ENCODE assay signal across 1 cellular context in the genomic region with DNA sequence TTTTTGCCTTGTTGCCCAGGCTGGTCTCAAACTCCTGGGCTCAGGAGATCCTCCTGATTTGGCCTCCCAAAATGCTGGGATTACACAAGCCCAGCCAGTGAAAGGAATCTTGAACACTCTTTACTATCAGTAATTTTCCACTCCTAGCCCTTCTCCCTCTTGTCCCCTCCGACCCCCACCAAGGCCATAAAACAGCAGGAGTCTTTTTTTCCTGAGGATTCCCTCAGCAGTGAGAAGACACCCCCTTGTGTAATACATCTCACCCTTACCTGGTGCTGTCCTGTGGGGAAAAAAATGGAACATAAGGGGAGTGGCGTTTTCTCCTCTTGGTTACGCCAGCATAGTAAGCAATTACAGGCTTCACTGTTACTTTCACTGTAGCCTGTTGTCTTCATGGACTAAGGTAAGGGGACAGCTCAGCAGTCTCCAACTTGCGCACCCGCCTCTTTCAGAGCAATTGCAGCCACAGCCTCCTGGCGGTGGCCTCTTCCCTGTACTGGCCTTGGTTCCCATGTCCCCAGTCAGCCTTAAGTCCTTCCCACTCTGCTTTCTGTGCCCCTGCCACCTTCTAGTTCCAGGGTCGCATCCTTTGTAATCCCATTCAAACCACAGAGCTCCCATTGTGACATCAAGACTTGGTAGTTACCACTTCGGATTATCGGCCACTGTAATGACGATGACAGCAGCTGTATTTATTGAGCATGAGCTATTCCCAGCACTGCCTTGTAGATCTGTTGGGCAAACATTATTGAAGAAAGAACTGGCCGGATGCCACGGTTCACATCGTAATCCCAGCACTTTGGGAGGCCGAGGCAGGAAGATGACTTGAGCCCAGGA.
TF ChIP-seq lines count a peak whose summit lies in the region.

No MANE protein-coding gene starts in this region.

TF ChIP-seq in HepG2, 621 proteins besides CTCF, POLR2A, EP300 and RAD21 (continued from another document and continues in another):
- TF ChIP-seq, protein P1, sequence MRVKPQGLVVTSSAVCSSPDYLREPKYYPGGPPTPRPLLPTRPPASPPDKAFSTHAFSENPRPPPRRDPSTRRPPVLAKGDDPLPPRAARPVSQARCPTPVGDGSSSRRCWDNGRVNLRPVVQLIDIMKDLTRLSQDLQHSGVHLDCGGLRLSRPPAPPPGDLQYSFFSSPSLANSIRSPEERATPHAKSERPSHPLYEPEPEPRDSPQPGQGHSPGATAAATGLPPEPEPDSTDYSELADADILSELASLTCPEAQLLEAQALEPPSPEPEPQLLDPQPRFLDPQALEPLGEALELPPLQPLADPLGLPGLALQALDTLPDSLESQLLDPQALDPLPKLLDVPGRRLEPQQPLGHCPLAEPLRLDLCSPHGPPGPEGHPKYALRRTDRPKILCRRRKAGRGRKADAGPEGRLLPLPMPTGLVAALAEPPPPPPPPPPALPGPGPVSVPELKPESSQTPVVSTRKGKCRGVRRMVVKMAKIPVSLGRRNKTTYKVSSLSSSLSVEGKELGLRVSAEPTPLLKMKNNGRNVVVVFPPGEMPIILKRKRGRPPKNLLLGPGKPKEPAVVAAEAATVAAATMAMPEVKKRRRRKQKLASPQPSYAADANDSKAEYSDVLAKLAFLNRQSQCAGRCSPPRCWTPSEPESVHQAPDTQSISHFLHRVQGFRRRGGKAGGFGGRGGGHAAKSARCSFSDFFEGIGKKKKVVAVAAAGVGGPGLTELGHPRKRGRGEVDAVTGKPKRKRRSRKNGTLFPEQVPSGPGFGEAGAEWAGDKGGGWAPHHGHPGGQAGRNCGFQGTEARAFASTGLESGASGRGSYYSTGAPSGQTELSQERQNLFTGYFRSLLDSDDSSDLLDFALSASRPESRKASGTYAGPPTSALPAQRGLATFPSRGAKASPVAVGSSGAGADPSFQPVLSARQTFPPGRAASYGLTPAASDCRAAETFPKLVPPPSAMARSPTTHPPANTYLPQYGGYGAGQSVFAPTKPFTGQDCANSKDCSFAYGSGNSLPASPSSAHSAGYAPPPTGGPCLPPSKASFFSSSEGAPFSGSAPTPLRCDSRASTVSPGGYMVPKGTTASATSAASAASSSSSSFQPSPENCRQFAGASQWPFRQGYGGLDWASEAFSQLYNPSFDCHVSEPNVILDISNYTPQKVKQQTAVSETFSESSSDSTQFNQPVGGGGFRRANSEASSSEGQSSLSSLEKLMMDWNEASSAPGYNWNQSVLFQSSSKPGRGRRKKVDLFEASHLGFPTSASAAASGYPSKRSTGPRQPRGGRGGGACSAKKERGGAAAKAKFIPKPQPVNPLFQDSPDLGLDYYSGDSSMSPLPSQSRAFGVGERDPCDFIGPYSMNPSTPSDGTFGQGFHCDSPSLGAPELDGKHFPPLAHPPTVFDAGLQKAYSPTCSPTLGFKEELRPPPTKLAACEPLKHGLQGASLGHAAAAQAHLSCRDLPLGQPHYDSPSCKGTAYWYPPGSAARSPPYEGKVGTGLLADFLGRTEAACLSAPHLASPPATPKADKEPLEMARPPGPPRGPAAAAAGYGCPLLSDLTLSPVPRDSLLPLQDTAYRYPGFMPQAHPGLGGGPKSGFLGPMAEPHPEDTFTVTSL (CRISPR knock-in tag; IDR thresholded peaks at IDR 0.05; ENCODE audit: borderline replicate concordance) = 0 out of 2 replicates have a peak, but pooled peaks have one; percentile 40
- TF ChIP-seq FIP1L1 (IDR thresholded peaks at IDR 0.05; ENCODE audit: borderline replicate concordance, insufficient read depth, low read depth, low read length) (no peak), ZNF207 (IDR thresholded peaks at IDR 0.05; ENCODE audit: borderline replicate concordance) (no peak), ZNF124 (CRISPR knock-in tag; IDR thresholded peaks at IDR 0.05) (no peak), KDM5A (IDR thresholded peaks at IDR 0.05; ENCODE audit: borderline replicate concordance, low read length) (no peak), ZBTB8A (CRISPR knock-in tag; IDR thresholded peaks at IDR 0.05; ENCODE audit: borderline replicate concordance, low read depth) (no peak), GZF1 (CRISPR knock-in tag; IDR thresholded peaks at IDR 0.05) (no peak), NRL (CRISPR knock-in tag; IDR thresholded peaks at IDR 0.05; ENCODE audit: borderline replicate concordance) (no peak), ZNF143 (CRISPR knock-in tag; IDR thresholded peaks at IDR 0.05) (no peak), MBD4 (IDR thresholded peaks at IDR 0.05; ENCODE audit: borderline replicate concordance, low read length) (no peak), KDM1A (CRISPR knock-in tag; IDR thresholded peaks at IDR 0.05) (no peak), SP5 (CRISPR knock-in tag; IDR thresholded peaks at IDR 0.05; ENCODE audit: borderline replicate concordance, low read depth) (0 out of 2 replicates have a peak, but pooled peaks have one; percentile 19), SMAD9 (CRISPR knock-in tag; IDR thresholded peaks at IDR 0.05) (no peak), U2AF1 (optimal IDR thresholded peaks at IDR 0.05; ENCODE audit: low read depth, low read length) (no peak), ZFY (CRISPR knock-in tag; IDR thresholded peaks at IDR 0.05) (no peak; the same call in 1 of the 2 replicates), RELA (CRISPR knock-in tag; IDR thresholded peaks at IDR 0.05) (no peak), CHCHD3 (CRISPR knock-in tag; IDR thresholded peaks at IDR 0.05) (no peak), ZNF850 (CRISPR knock-in tag; conservative IDR thresholded peaks at IDR 0.05) (no peak), KLF13 (CRISPR knock-in tag; IDR thresholded peaks at IDR 0.05) (no peak), ZSCAN21 (CRISPR knock-in tag; IDR thresholded peaks at IDR 0.05; ENCODE audit: borderline replicate concordance) (0 out of 2 replicates have a peak, but pooled peaks have one; percentile 50), ZNF331 (CRISPR knock-in tag; IDR thresholded peaks at IDR 0.05) (0 out of 2 replicates have a peak, but pooled peaks have one; percentile 18), ZNF724P (CRISPR knock-in tag; IDR thresholded peaks at IDR 0.05; ENCODE audit: borderline replicate concordance) (no peak), ZNF7 (CRISPR knock-in tag; IDR thresholded peaks at IDR 0.05) (no peak), HNF4A (CRISPR knock-in tag; IDR thresholded peaks at IDR 0.05) (no peak), FOXO1 (CRISPR knock-in tag; IDR thresholded peaks at IDR 0.05) (no peak), MAF1 (CRISPR knock-in tag; IDR thresholded peaks at IDR 0.05; ENCODE audit: borderline replicate concordance) (no peak), MZF1 (CRISPR knock-in tag; IDR thresholded peaks at IDR 0.05; ENCODE audit: borderline replicate concordance) (no peak), ZNF329 (CRISPR knock-in tag; IDR thresholded peaks at IDR 0.05; ENCODE audit: low read depth) (no peak), GABPA (IDR thresholded peaks at IDR 0.05; ENCODE audit: low read depth, low read length) (no peak), GABPA (CRISPR knock-in tag; IDR thresholded peaks at IDR 0.05; ENCODE audit: low read depth) (no peak), MED13 (CRISPR knock-in tag; IDR thresholded peaks at IDR 0.05) (no peak), ZMYM4 (CRISPR knock-in tag; IDR thresholded peaks at IDR 0.05) (peak; percentile 26; the same call in 1 of the 2 replicates), SNAPC2 (CRISPR knock-in tag; IDR thresholded peaks at IDR 0.05) (no peak), ZNF672 (CRISPR knock-in tag; IDR thresholded peaks at IDR 0.05) (no peak), MIER3 (CRISPR knock-in tag; IDR thresholded peaks at IDR 0.05; ENCODE audit: borderline replicate concordance) (no peak), ZNF317 (CRISPR knock-in tag; IDR thresholded peaks at IDR 0.05) (no peak), ZNF605 (CRISPR knock-in tag; IDR thresholded peaks at IDR 0.05) (0 out of 2 replicates have a peak, but pooled peaks have one; percentile 26), HDAC6 (IDR thresholded peaks at IDR 0.05; ENCODE audit: low read depth, low read length) (no peak), NFE2 (CRISPR knock-in tag; IDR thresholded peaks at IDR 0.05) (no peak)
- TF ChIP-seq, protein P2, sequence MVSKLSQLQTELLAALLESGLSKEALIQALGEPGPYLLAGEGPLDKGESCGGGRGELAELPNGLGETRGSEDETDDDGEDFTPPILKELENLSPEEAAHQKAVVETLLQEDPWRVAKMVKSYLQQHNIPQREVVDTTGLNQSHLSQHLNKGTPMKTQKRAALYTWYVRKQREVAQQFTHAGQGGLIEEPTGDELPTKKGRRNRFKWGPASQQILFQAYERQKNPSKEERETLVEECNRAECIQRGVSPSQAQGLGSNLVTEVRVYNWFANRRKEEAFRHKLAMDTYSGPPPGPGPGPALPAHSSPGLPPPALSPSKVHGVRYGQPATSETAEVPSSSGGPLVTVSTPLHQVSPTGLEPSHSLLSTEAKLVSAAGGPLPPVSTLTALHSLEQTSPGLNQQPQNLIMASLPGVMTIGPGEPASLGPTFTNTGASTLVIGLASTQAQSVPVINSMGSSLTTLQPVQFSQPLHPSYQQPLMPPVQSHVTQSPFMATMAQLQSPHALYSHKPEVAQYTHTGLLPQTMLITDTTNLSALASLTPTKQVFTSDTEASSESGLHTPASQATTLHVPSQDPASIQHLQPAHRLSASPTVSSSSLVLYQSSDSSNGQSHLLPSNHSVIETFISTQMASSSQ (IDR thresholded peaks at IDR 0.05; ENCODE audit: low read depth) = no peak
- TF ChIP-seq, protein P2 (CRISPR knock-in tag; IDR thresholded peaks at IDR 0.05; ENCODE audit: borderline replicate concordance) = no peak
- TF ChIP-seq, protein P3, sequence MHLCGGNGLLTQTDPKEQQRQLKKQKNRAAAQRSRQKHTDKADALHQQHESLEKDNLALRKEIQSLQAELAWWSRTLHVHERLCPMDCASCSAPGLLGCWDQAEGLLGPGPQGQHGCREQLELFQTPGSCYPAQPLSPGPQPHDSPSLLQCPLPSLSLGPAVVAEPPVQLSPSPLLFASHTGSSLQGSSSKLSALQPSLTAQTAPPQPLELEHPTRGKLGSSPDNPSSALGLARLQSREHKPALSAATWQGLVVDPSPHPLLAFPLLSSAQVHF (CRISPR knock-in tag; IDR thresholded peaks at IDR 0.05) = no peak
- TF ChIP-seq, protein P4, sequence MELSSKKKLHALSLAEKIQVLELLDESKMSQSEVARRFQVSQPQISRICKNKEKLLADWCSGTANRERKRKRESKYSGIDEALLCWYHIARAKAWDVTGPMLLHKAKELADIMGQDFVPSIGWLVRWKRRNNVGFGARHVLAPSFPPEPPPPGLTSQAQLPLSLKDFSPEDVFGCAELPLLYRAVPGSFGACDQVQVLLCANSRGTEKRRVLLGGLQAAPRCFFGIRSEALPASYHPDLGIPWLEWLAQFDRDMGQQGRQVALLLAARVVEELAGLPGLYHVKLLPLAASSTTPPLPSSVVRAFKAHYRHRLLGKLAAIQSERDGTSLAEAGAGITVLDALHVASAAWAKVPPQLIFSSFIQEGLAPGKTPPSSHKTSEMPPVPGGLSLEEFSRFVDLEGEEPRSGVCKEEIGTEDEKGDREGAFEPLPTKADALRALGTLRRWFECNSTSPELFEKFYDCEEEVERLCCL (CRISPR knock-in tag; IDR thresholded peaks at IDR 0.05; ENCODE audit: borderline replicate concordance) = no peak
- TF ChIP-seq, protein P5, sequence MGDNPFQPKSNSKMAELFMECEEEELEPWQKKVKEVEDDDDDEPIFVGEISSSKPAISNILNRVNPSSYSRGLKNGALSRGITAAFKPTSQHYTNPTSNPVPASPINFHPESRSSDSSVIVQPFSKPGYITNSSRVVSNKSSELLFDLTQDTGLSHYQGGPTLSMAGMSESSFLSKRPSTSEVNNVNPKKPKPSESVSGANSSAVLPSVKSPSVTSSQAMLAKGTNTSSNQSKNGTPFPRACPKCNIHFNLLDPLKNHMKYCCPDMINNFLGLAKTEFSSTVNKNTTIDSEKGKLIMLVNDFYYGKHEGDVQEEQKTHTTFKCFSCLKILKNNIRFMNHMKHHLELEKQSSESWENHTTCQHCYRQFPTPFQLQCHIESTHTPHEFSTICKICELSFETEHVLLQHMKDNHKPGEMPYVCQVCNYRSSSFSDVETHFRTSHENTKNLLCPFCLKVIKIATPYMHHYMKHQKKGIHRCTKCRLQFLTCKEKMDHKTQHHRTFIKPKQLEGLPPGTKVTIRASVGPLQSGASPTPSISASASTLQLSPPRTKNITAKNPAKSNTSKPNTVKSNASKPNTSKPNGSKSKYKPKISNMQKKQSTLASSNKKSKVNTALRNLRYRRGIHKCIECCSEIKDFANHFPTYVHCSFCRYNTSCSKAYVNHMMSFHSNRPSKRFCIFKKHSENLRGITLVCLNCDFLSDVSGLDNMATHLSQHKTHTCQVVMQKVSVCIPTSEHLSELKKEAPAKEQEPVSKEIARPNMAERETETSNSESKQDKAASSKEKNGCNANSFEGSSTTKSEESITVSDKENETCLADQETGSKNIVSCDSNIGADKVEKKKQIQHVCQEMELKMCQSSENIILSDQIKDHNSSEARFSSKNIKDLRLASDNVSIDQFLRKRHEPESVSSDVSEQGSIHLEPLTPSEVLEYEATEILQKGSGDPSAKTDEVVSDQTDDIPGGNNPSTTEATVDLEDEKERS (CRISPR knock-in tag; IDR thresholded peaks at IDR 0.05) = peak; percentile 56; the same call in 1 of the 2 replicates
- TF ChIP-seq, protein P6, sequence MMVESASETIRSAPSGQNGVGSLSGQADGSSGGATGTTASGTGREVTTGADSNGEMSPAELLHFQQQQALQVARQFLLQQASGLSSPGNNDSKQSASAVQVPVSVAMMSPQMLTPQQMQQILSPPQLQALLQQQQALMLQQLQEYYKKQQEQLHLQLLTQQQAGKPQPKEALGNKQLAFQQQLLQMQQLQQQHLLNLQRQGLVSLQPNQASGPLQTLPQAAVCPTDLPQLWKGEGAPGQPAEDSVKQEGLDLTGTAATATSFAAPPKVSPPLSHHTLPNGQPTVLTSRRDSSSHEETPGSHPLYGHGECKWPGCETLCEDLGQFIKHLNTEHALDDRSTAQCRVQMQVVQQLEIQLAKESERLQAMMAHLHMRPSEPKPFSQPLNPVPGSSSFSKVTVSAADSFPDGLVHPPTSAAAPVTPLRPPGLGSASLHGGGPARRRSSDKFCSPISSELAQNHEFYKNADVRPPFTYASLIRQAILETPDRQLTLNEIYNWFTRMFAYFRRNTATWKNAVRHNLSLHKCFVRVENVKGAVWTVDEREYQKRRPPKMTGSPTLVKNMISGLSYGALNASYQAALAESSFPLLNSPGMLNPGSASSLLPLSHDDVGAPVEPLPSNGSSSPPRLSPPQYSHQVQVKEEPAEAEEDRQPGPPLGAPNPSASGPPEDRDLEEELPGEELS (CRISPR knock-in tag; IDR thresholded peaks at IDR 0.05) = peak; percentile 13; the same call in 1 of the 2 replicates
